Comparison of ENCODE assay signal across 9 cellular contexts in genomic region chr4:39353478-39354177, GRCh38. TPM values are rescaled to one million over a fixed set of nuclear protein-coding genes. Genes with fewer than 3 reads are reported as not detected.
A peak's percentile ranks its signal among the peaks of the same experiment; 100 is the strongest.
DNase-seq lines count a peak whose midpoint lies in the region; ATAC-seq and TF ChIP-seq lines count a peak whose summit lies in the region.
"Had no signal": no experiment of that assay in that cellular context is flagged by ENCODE, and none has a peak within 500 bp of the region (broad histone marks: within the 10 kb centered on the region; RNA-seq: fewer than 3 reads in every experiment).

No MANE protein-coding gene starts in this region.

- 0% methylated on average over 5 of the region's 5 CpGs for WGBS in right lobe of liver (ENCODE audit: insufficient coverage, low coverage, low lambda C conversion rate, missing lambda C conversion rate)

- H3K4me1 ChIP-seq in right lobe of liver: peaks cover 0 to 43% (median 4%) of the 10 kb centered on the region in 4 donors
- peaks cover 0 to 34% (median 5%) of the 10 kb centered on the region in 4 donors for H3K4me1 ChIP-seq in tibial artery

- peak overlapping the region; percentile 13 to 45 (median 32) for H3K4me3 ChIP-seq in right lobe of liver
- H3K4me3 ChIP-seq in tibial artery: peak overlapping the region; percentile 24 to 36

- H3K27me3 Mint-ChIP-seq in activated naive CD4-positive, alpha-beta T cell treated with anti-CD3 and anti-CD28 coated beads, Interleukin-2, amount 10 ng/mL, durations not matched to agents 7 days and 5 days: no peaks in the 10 kb centered on the region

- H3K27ac Mint-ChIP-seq in activated naive CD4-positive, alpha-beta T cell treated with anti-CD3 and anti-CD28 coated beads, Interleukin-2, amount 10 ng/mL, durations not matched to agents 7 days and 5 days: peak overlapping the region; percentile 99

- no peaks in the 10 kb centered on the region for H3K9me3 ChIP-seq in right lobe of liver
- H3K9me3 ChIP-seq in tibial artery: no peaks in the 10 kb centered on the region

- CTCF ChIA-PET in activated naive CD4-positive, alpha-beta T cell treated with anti-CD3 and anti-CD28 coated beads, Interleukin-2, amount 10 ng/mL, durations not matched to agents 7 days and 5 days (lab: Charles Lee): interaction anchor here (2.2 kb wide), 1 partner anchor 11 kb away, joined by 6 read pairs; no protein-coding TSS in a partner anchor

- H3K36me3 ChIP-seq in right lobe of liver (peaks cover 0 to 7% (median 0%) of the 10 kb centered on the region in 4 donors), tibial artery (peaks cover 17 to 19% (median 19%) of the 10 kb centered on the region in 3 donors)

- TF ChIP-seq POLR2A in right lobe of liver (IDR thresholded peaks at IDR 0.05): peak; percentile 77

- TF ChIP-seq CTCF in right lobe of liver (IDR thresholded peaks at IDR 0.05): no peak
- TF ChIP-seq CTCF in tibial artery (IDR thresholded peaks at IDR 0.05): no peak

- H3K4me1 Mint-ChIP-seq in activated naive CD4-positive, alpha-beta T cell treated with anti-CD3 and anti-CD28 coated beads, Interleukin-2, amount 10 ng/mL, durations not matched to agents 7 days and 5 days: peaks cover 69% of the 10 kb centered on the region

- peak; percentile 23 for DNase-seq in activated naive CD4-positive, alpha-beta T cell treated with anti-CD3 and anti-CD28 coated beads, Interleukin-2, amount 10 ng/mL, durations not matched to agents 7 days and 5 days
- DNase-seq in activated naive CD4-positive, alpha-beta T cell (lab: John Stamatoyannopoulos, UW): no peak
- peak; percentile 83 for DNase-seq in NOMO-1 treated with DMSO at 0.1 percent for 48 hours (lab: John Stamatoyannopoulos, UW; ENCODE audit: unreplicated experiment)
- no peak for DNase-seq in caudate nucleus (lab: John Stamatoyannopoulos, UW)
- no peak for DNase-seq in right lobe of liver
- DNase-seq in tibial artery: no peak
- no peak for DNase-seq in SK-N-DZ (ENCODE audit: low spot score)

- H3K27me3 ChIP-seq in right lobe of liver (no peaks in the 10 kb centered on the region), tibial artery (no peaks in the 10 kb centered on the region)

- ATAC-seq in HG02870 (IDR thresholded peaks at IDR 0.05; ENCODE audit: unreplicated experiment) (peak; percentile 86), right lobe of liver (peak; percentile 77 to 83 (median 80))

- H3K27ac ChIP-seq in caudate nucleus (ENCODE audit: low read depth, low read length) (peak overlapping the region; percentile 68), right lobe of liver (peak overlapping the region; percentile 80 to 92 (median 91)), tibial artery (peak overlapping the region; percentile 31 to 35)

- H3K9me3 Mint-ChIP-seq in activated naive CD4-positive, alpha-beta T cell treated with anti-CD3 and anti-CD28 coated beads, Interleukin-2, amount 10 ng/mL, durations not matched to agents 7 days and 5 days: peaks cover 2% of the 10 kb centered on the region

- peaks cover 33% of the 10 kb centered on the region for H3K36me3 Mint-ChIP-seq in activated naive CD4-positive, alpha-beta T cell treated with anti-CD3 and anti-CD28 coated beads, Interleukin-2, amount 10 ng/mL, durations not matched to agents 7 days and 5 days

- intact Hi-C loops in right lobe of liver (cut with DNase I): no loop called here
- intact Hi-C loops in tibial artery (cut with DNase I; ENCODE audit: low total_unique reads): no loop called here

- peak overlapping the region; percentile 79 for H3K4me3 Mint-ChIP-seq in activated naive CD4-positive, alpha-beta T cell treated with anti-CD3 and anti-CD28 coated beads, Interleukin-2, amount 10 ng/mL, durations not matched to agents 7 days and 5 days

RNA-seq across cellular contexts. Expression of gene RFC1, which starts 12.5 kb away (rescaled TPM):
- total RNA-seq in right lobe of liver: 10 to 100 TPM; 17.5 to 29.7 (median 24.6) TPM
- polyA plus RNA-seq in SK-N-DZ (2014; cell fraction: cytosol; rRNA removed): 40.3 and 58.7 TPM in 2 replicates
- 28.3 and 32.1 TPM in 2 replicates for polyA plus RNA-seq in SK-N-DZ (2014; cell fraction: nucleus; rRNA removed)

RNA-seq across cellular contexts. Expression of gene KLB, which starts 53.1 kb away (rescaled TPM):
- total RNA-seq in right lobe of liver: 10 to 100 TPM; 12.3 to 54.5 (median 17.5) TPM
- not detected in 2 replicates for polyA plus RNA-seq in SK-N-DZ (2014; cell fraction: cytosol; rRNA removed)
- not detected in 2 replicates for polyA plus RNA-seq in SK-N-DZ (2014; cell fraction: nucleus; rRNA removed)
- polyA plus RNA-seq: neural cell had no signal

Comparison
In these comparisons a context has a peak if more than half of its experiments do, and no peak if none do; other contexts are left out.
1. DNase-seq: peak in activated naive CD4-positive, alpha-beta T cell treated with anti-CD3 and anti-CD28 coated beads, Interleukin-2, amount 10 ng/mL, durations not matched to agents 7 days and 5 days (single experiment) and NOMO-1 treated with DMSO at 0.1 percent for 48 hours (single experiment); none in activated naive CD4-positive, alpha-beta T cell (0 of 4), caudate nucleus (0 of 61), right lobe of liver (0 of 3), tibial artery (0 of 2) and SK-N-DZ (single experiment).
2. H3K27ac ChIP-seq: peak in every context shown above with its lines; median percentile 91 in right lobe of liver; 68 in caudate nucleus; 33 in tibial artery.